Comparison of ENCODE assay signal across 4 cellular contexts in the genomic region with DNA sequence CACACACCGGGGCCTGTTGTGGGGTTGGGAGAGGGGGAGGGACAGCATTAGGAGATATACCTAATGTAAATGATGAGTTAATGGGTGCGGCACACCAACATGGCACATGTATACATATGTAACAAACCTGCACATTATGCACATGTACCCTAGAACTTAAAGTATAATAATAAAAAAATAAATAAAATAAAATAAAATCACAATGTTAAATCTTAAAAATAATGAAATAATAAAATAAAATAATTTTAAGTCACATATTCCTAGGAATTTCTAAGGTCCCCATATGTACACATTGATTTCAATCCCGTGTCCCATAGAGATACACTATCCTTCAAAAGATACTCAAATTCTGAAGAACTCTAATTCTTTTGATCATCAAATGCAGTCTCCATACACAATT. TPM values are rescaled to one million over a fixed set of nuclear protein-coding genes. Genes with fewer than 3 reads are reported as not detected.
"Had no signal": no experiment of that assay in that cellular context is flagged by ENCODE, and none has a peak within 500 bp of the region (broad histone marks: within the 10 kb centered on the region; RNA-seq: fewer than 3 reads in every experiment).

No MANE protein-coding gene starts in this region.

RNA-seq across cellular contexts. Expression of a gene that starts 59.0 kb away (rescaled TPM):
- total RNA-seq: OCI-LY7, PC-3, PC-9, SJCRH30 had no signal
